In the genomic region with DNA sequence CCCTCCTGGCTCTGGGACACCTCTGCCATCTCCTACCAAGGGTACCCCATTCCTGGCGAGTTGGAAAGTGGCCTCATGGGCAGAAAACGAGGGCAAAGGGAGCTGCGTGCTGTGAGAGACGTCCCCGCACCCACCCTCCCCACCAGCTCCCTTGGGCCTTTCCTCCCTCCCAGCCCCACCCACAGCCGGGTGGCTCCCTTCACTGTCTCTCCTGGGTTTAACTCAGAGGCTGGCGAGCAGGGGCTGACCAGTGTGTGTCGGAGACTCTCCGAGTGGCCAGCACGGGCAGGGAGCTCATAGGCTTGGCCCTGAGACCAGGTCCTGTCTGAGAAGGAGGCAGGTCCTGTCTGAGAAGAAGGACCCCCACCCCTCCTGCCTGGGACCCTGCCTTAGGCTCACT, we compare ENCODE assay signal across 14 cellular contexts. TPM values are rescaled to one million over a fixed set of nuclear protein-coding genes. Genes with fewer than 3 reads are reported as not detected.
DNase-seq lines count a peak whose midpoint lies in the region; ATAC-seq and TF ChIP-seq lines count a peak whose summit lies in the region.
"Had no signal": no experiment of that assay in that cellular context is flagged by ENCODE, and none has a peak within 500 bp of the region (broad histone marks: within the 10 kb centered on the region; RNA-seq: fewer than 3 reads in every experiment).

No MANE protein-coding gene starts in this region.

- no peaks in the 10 kb centered on the region for H3K9me3 ChIP-seq in ascending aorta
- H3K9me3 ChIP-seq in gastroesophageal sphincter: no peaks in the 10 kb centered on the region
- H3K9me3 ChIP-seq in stomach: no peaks in the 10 kb centered on the region
- H3K9me3 ChIP-seq in aorta (ENCODE audit: control insufficient read depth, low read length): no peaks in the 10 kb centered on the region

- no peak for TF ChIP-seq CTCF in ascending aorta (IDR thresholded peaks at IDR 0.05)
- no peak for TF ChIP-seq CTCF in gastroesophageal sphincter (IDR thresholded peaks at IDR 0.05)
- no peak for TF ChIP-seq CTCF in stomach (IDR thresholded peaks at IDR 0.05)

- no peaks in the 10 kb centered on the region for H3K36me3 ChIP-seq in ascending aorta
- H3K36me3 ChIP-seq in gastroesophageal sphincter: no peaks in the 10 kb centered on the region
- no peaks in the 10 kb centered on the region for H3K36me3 ChIP-seq in stomach
- H3K36me3 ChIP-seq in aorta (ENCODE audit: control insufficient read depth in 1 of 2, insufficient read depth in 2 of 2, low read length in 1 of 2): no peaks in the 10 kb centered on the region

- DNase-seq in ascending aorta (ENCODE audit: low spot score in 2 of 2) (no peak), stomach (no peak), aorta (no peak), middle frontal gyrus (ENCODE audit: extremely low spot score, low spot score) (no peak), DMS153 (lab: John Stamatoyannopoulos, UW) (no peak), NCI-H2196 treated with DMSO at 0.1 percent for 48 hours (lab: John Stamatoyannopoulos, UW; ENCODE audit: unreplicated experiment) (no peak)
- DNase-seq: GF-D8, MM.1S, NCI-H1930, NCI-H2171, NCI-H510A, SHP77 treated with DMSO at 0.1 percent for 48 hours had no signal

- WGBS in gastroesophageal sphincter (ENCODE audit: low coverage in 1 of 2), 2 donors: 80% methylated on average over 1 of the region's 10 CpGs; no CpG with 5 or more reads in 1 of the 2 donors
- 45 to 57% (median 49%) methylated on average over 5 to 10 of the region's 10 CpGs for WGBS in stomach, 5 donors
- 15 to 16% methylated on average over 9 to 10 of the region's 10 CpGs for WGBS in aorta, 2 donors

- H3K27me3 ChIP-seq in ascending aorta (no peaks in the 10 kb centered on the region), gastroesophageal sphincter (peaks cover 17% of the 10 kb centered on the region), stomach (peaks cover 0 to 21% (median 0%) of the 10 kb centered on the region in 3 donors), aorta (ENCODE audit: control insufficient read depth in 1 of 2, insufficient read depth in 2 of 2, low read length in 1 of 2) (no peaks in the 10 kb centered on the region)

- TF ChIP-seq POLR2A in gastroesophageal sphincter (IDR thresholded peaks at IDR 0.05) (no peak), stomach (IDR thresholded peaks at IDR 0.05) (no peak)

- TF ChIP-seq EP300 in gastroesophageal sphincter (IDR thresholded peaks at IDR 0.05) (no peak), stomach (IDR thresholded peaks at IDR 0.05) (no peak)

- intact Hi-C loops in ascending aorta (cut with DNase I): no loop called here
- intact Hi-C loops in stomach (cut with DNase I; ENCODE audit: low total_unique reads): no loop called here
- intact Hi-C loops in aorta (cut with DNase I): no loop called here

- no peak for ATAC-seq in gastroesophageal sphincter
- ATAC-seq in aorta (ENCODE audit: low FRiP score): no peak
- ATAC-seq: HepG2 had no signal

- H3K4me3 ChIP-seq in ascending aorta (peak overlapping the region in 1 of 2 donors; percentile 12), gastroesophageal sphincter (no peak overlapping the region), stomach (no peak overlapping the region), aorta (ENCODE audit: low read length in 2 of 2) (no peak overlapping the region)

- H3K4me1 ChIP-seq in ascending aorta (peaks cover 21 to 56% of the 10 kb centered on the region in 2 donors), gastroesophageal sphincter (peaks cover 0 to 48% (median 29%) of the 10 kb centered on the region in 3 donors), stomach (peaks cover 40 to 51% (median 42%) of the 10 kb centered on the region in 4 donors), aorta (ENCODE audit: control insufficient read depth in 1 of 2, insufficient read depth in 2 of 2, low read length in 2 of 2) (peaks cover 0 to 2% of the 10 kb centered on the region in 2 donors)

- peak overlapping the region; percentile 75 to 85 for H3K27ac ChIP-seq in ascending aorta
- H3K27ac ChIP-seq in gastroesophageal sphincter: peak overlapping the region in 3 of 4 donors; percentile 45 to 73 (median 71)
- peak overlapping the region in 3 of 5 donors; percentile 25 to 46 (median 38) for H3K27ac ChIP-seq in stomach
- peak overlapping the region; percentile 51 to 58 for H3K27ac ChIP-seq in aorta (ENCODE audit: low read depth in 1 of 2, low read length in 2 of 2)

RNA-seq across cellular contexts. Expression of a gene that starts 26.1 kb away (rescaled TPM):
- 257 TPM for total RNA-seq in ascending aorta
- total RNA-seq in gastroesophageal sphincter: 10 to 100 TPM; 41.1 to 82.6 (median 66.3) TPM
- total RNA-seq in stomach: 100 to 1,000 TPM in 2 of 5 donors, 10 to 100 TPM in 3; 25.7 to 452 (median 55.4) TPM
- polyA plus RNA-seq in stomach: 10 to 100 TPM; 29.3 to 49.1 (median 35.9) TPM
- total RNA-seq in aorta: 100 to 1,000 TPM; 126 to 176 TPM
- polyA plus RNA-seq in aorta: 10 to 100 TPM; 35.3 to 81.5 TPM
